ENCODE assay signal across 34 cellular contexts in genomic region chr4:5611656-5612187, GRCh38.
DNase-seq lines count a peak whose midpoint lies in the region; ATAC-seq, FAIRE-seq and TF ChIP-seq lines count a peak whose summit lies in the region.
"Had no signal": no experiment of that assay in that cellular context is flagged by ENCODE, and none has a peak within 500 bp of the region (broad histone marks: within the 10 kb centered on the region; RNA-seq: fewer than 3 reads in every experiment).

No MANE protein-coding gene starts in this region.

- no peak overlapping the region for H3K4me3 ChIP-seq in H1 (ENCODE audit: extremely low read depth in 1 of 4, insufficient read depth in 2 of 4, low read depth in 3 of 4, low read length in 4 of 4)
- H3K4me3 ChIP-seq: cardiac muscle cell, coronary artery, heart left ventricle, lung, MG63, suprapubic skin, upper lobe of left lung had no signal

- CTCF ChIA-PET in H1 (lab: Charles Lee; ENCODE audit: partially characterized antibody): interaction anchor here (1.9 kb wide), 1 partner anchor 22 kb away, joined by 4 read pairs; no protein-coding TSS in a partner anchor
- CTCF ChIA-PET in activated naive CD4-positive, alpha-beta T cell treated with anti-CD3 and anti-CD28 coated beads for 36 hours (lab: Charles Lee): no interaction called here

- no peak overlapping the region for H3K14ac ChIP-seq in H1 (ENCODE audit: insufficient read length)

- H2BK20ac ChIP-seq in H1 (ENCODE audit: low read length): no peak overlapping the region

- POLR2A ChIA-PET in H1 (lab: Charles Lee; ENCODE audit: partially characterized antibody): no interaction called here

- TF ChIP-seq POLR2A in H1 (IDR thresholded peaks at IDR 0.05; ENCODE audit: control extremely low read depth in 1 of 2, low read depth in 2 of 2, low read length in 2 of 2): no peak

- H3K4me1 Mint-ChIP-seq in mesothelial cell of epicardium: peaks cover 35% of the 10 kb centered on the region
- no peaks in the 10 kb centered on the region for H3K4me1 Mint-ChIP-seq in activated naive CD4-positive, alpha-beta T cell treated with anti-CD3 and anti-CD28 coated beads for 36 hours (ENCODE audit: low read depth)
- H3K4me1 Mint-ChIP-seq: activated CD4-positive, alpha-beta T cell treated with anti-CD3 and anti-CD28 coated beads for 36 hours; activated naive CD8-positive, alpha-beta T cell treated with anti-CD3 and anti-CD28 coated beads for 36 hours; CD4-positive, CD25-positive, alpha-beta regulatory T cell had no signal

- no peaks in the 10 kb centered on the region for H3K4me1 ChIP-seq in H1 (replicated peaks in 1 of 4; ENCODE audit: control insufficient read depth in 3 of 4, insufficient read depth in 4 of 4, low read length in 3 of 4)
- H3K4me1 ChIP-seq: foreskin keratinocyte, heart left ventricle, suprapubic skin, upper lobe of left lung had no signal

- peak; percentile 24 for FAIRE-seq in H1 (lab: Jason Lieb, UNC)
- FAIRE-seq: A204.1 had no signal

- no peaks in the 10 kb centered on the region for H3K79me2 ChIP-seq in H1 (ENCODE audit: control insufficient read depth in 1 of 2, insufficient read depth in 2 of 2, low read length in 2 of 2)

- no peak for TF ChIP-seq RAD21 in H1 (IDR thresholded peaks at IDR 0.05 in 1 of 2, conservative IDR thresholded peaks at IDR 0.05 in 1 of 2; ENCODE audit: low read depth in 2 of 2, low read length in 2 of 2)

- no peak overlapping the region for H3K4me2 ChIP-seq in H1 (ENCODE audit: insufficient read depth in 1 of 2, low read depth in 2 of 2, low read length in 2 of 2)
- H3K4me2 ChIP-seq: KMS-11 had no signal

- intact Hi-C loops in activated naive CD4-positive, alpha-beta T cell treated with anti-CD3 and anti-CD28 coated beads for 36 hours (cut with micrococcal nuclease): no loop called here

- no peak overlapping the region for H2AK5ac ChIP-seq in H1 (ENCODE audit: low read depth, low read length)

- no peak overlapping the region for H2BK12ac ChIP-seq in H1 (ENCODE audit: low read depth, low read length)

- no peak for TF ChIP-seq EP300 in H1 (IDR thresholded peaks at IDR 0.05; ENCODE audit: borderline replicate concordance in 1 of 2, low read depth in 2 of 2, low read length in 2 of 2)

- peaks cover 0 to 3% (median 0%) of the 10 kb centered on the region in 4 experiments; a peak in 1 of 8 replicates for H3K36me3 ChIP-seq in H1 (ENCODE audit: control insufficient read depth in 2 of 4, insufficient read depth in 4 of 4, low read length in 3 of 4)
- H3K36me3 ChIP-seq: cardiac muscle cell, MG63 had no signal

- H3K23me2 ChIP-seq in H1 (ENCODE audit: low read depth, low read length): no peaks in the 10 kb centered on the region

- peaks cover 48% of the 10 kb centered on the region for H3K36me3 Mint-ChIP-seq in mesothelial cell of epicardium
- no peaks in the 10 kb centered on the region for H3K36me3 Mint-ChIP-seq in activated naive CD4-positive, alpha-beta T cell treated with anti-CD3 and anti-CD28 coated beads for 36 hours (ENCODE audit: low read depth)
- H3K36me3 Mint-ChIP-seq: activated naive CD8-positive, alpha-beta T cell treated with anti-CD3 and anti-CD28 coated beads for 36 hours; CD4-positive, CD25-positive, alpha-beta regulatory T cell; natural killer cell treated with Interleukin-12 subunit alpha and Interleukin-12 subunit beta and Interleukin-15 and Interleukin-18, amount 100 ng/mL, for 72 hours had no signal

- H4K8ac ChIP-seq in H1 (ENCODE audit: extremely low read depth, insufficient read depth, low read length): no peak overlapping the region

- in situ Hi-C loops in Caki2 (cut with HindIII; ENCODE audit: low pct_unique_long_range_greater_than_20kb, low sequenced_read_pairs): no loop called here

- ATAC-seq in HG03460 (IDR thresholded peaks at IDR 0.05; ENCODE audit: unreplicated experiment): no peak
- ATAC-seq: activated CD4-positive, alpha-beta T cell treated with anti-CD3 and anti-CD28 coated beads for 36 hours; activated CD8-positive, alpha-beta T cell treated with anti-CD3 and anti-CD28 coated beads, Interleukin-2, amount 10 ng/mL, durations not matched to agents 7 days and 5 days; foreskin keratinocyte; heart left ventricle; natural killer cell treated with Interleukin-12 subunit alpha and Interleukin-12 subunit beta and Interleukin-15 and Interleukin-18, amount 100 ng/mL, for 72 hours; PC-3 had no signal

- no peaks in the 10 kb centered on the region for H3K9me3 ChIP-seq in H1 (ENCODE audit: insufficient read depth in 2 of 2, low read depth in 1 of 2, low read length in 1 of 2)
- H3K9me3 ChIP-seq: heart left ventricle, MG63, suprapubic skin, upper lobe of left lung had no signal

- H2BK120ac ChIP-seq in H1 (replicated peaks; ENCODE audit: low read depth, low read length): no peak overlapping the region

- WGBS in H1 (ENCODE audit: extremely low coverage in 1 of 2, insufficient coverage in 1 of 2, insufficient read length in 1 of 2, insufficient replicate concordance in 2 of 2, low coverage in 1 of 2, low lambda C conversion rate in 2 of 2, missing lambda C conversion rate in 1 of 2), 2 experiments: 66% methylated on average over 5 of the region's 5 CpGs; no CpG with 5 or more reads in 1 of the 2 experiments

- H3K27me3 ChIP-seq in H1 (replicated peaks in 1 of 4; ENCODE audit: control insufficient read depth in 3 of 4, extremely low read depth in 1 of 4, insufficient read depth in 3 of 4, low read length in 3 of 4): no peaks in the 10 kb centered on the region
- H3K27me3 ChIP-seq: cardiac muscle cell, foreskin keratinocyte, heart left ventricle, MG63, suprapubic skin, upper lobe of left lung had no signal

- no peak overlapping the region for H3K18ac ChIP-seq in H1 (ENCODE audit: extremely low read depth, low read length)

- H2BK5ac ChIP-seq in H1 (ENCODE audit: low read depth, low read length): no peak overlapping the region

- H3K9ac ChIP-seq in H1 (replicated peaks in 1 of 4; ENCODE audit: extremely low read depth in 1 of 4, low read depth in 3 of 4, low read length in 3 of 4): no peak overlapping the region
- H3K9ac ChIP-seq: KMS-11 had no signal

- peak; percentile 6 for DNase-seq in Caki2 (ENCODE audit: low read depth)
- DNase-seq in NAMALWA (ENCODE audit: low spot score): peak; percentile 2
- no peak for DNase-seq in H1 (ENCODE audit: low read depth in 1 of 2, low spot score in 2 of 2)
- no peak for DNase-seq in mesothelial cell of epicardium (ENCODE audit: low spot score in 2 of 2, unreplicated experiment in 2 of 2)
- no peak for DNase-seq in activated naive CD4-positive, alpha-beta T cell treated with anti-CD3 and anti-CD28 coated beads for 36 hours
- DNase-seq in activated effector memory CD4-positive, alpha-beta T cell treated with Interleukin-2 at 50 U/mL for 16 hours: no peak
- no peak for DNase-seq in epidermal melanocyte (ENCODE audit: insufficient read length, low spot score)
- DNase-seq: activated CD4-positive, alpha-beta T cell treated with anti-CD3 and anti-CD28 coated beads for 36 hours; activated CD8-positive, alpha-beta T cell treated with anti-CD3 and anti-CD28 coated beads, Interleukin-2, amount 10 ng/mL, durations not matched to agents 7 days and 5 days; activated naive CD8-positive, alpha-beta T cell treated with anti-CD3 and anti-CD28 coated beads for 36 hours; aorta; CD4-positive, CD25-positive, alpha-beta regulatory T cell; DND-41; effector CD8-positive, alpha-beta T cell; foreskin keratinocyte; heart left ventricle; kidney glomerular epithelial cell; MG63; NCI-H1436; NCI-H2081; NCI-H226; NCI-H526 treated with DMSO at 0.1 percent for 48 hours; NK-92 treated with Interleukin-12 subunit alpha and Interleukin-12 subunit beta, amount 100 ng/mL, for 24 hours; PC-3; stimulated activated naive CD4-positive, alpha-beta T cell treated with Interleukin-2 at 50 U/mL for 16 hours; upper lobe of left lung had no signal

- no peak overlapping the region for H4K5ac ChIP-seq in H1 (ENCODE audit: insufficient read length, low read depth, low read length)

- no peak overlapping the region for H2BK15ac ChIP-seq in H1 (ENCODE audit: low read length)

- H3K9me3 Mint-ChIP-seq in mesothelial cell of epicardium: no peaks in the 10 kb centered on the region
- no peaks in the 10 kb centered on the region for H3K9me3 Mint-ChIP-seq in activated naive CD4-positive, alpha-beta T cell treated with anti-CD3 and anti-CD28 coated beads for 36 hours
- H3K9me3 Mint-ChIP-seq: activated naive CD8-positive, alpha-beta T cell treated with anti-CD3 and anti-CD28 coated beads for 36 hours; natural killer cell treated with Interleukin-12 subunit alpha and Interleukin-12 subunit beta and Interleukin-15 and Interleukin-18, amount 100 ng/mL, for 72 hours had no signal

- no peaks in the 10 kb centered on the region for H3K27me3 Mint-ChIP-seq in mesothelial cell of epicardium (ENCODE audit: low read depth)
- no peaks in the 10 kb centered on the region for H3K27me3 Mint-ChIP-seq in activated naive CD4-positive, alpha-beta T cell treated with anti-CD3 and anti-CD28 coated beads for 36 hours (ENCODE audit: low read depth)
- H3K27me3 Mint-ChIP-seq: activated CD4-positive, alpha-beta T cell treated with anti-CD3 and anti-CD28 coated beads for 36 hours; activated naive CD8-positive, alpha-beta T cell treated with anti-CD3 and anti-CD28 coated beads for 36 hours; CD4-positive, CD25-positive, alpha-beta regulatory T cell; natural killer cell treated with Interleukin-12 subunit alpha and Interleukin-12 subunit beta and Interleukin-15 and Interleukin-18, amount 100 ng/mL, for 72 hours had no signal

- no peaks in the 10 kb centered on the region for H4K20me1 ChIP-seq in H1 (replicated peaks in 1 of 2; ENCODE audit: control insufficient read depth in 1 of 2, insufficient read depth in 2 of 2, low read length in 2 of 2)

- TF ChIP-seq CTCF in H1 (IDR thresholded peaks at IDR 0.05; ENCODE audit: control extremely low read depth in 1 of 3, insufficient read depth in 1 of 3, low read depth in 1 of 3, low read length in 3 of 3): peak in 1 of 3 experiments; percentile 5; a peak in 2 of 4 replicates
- TF ChIP-seq CTCF in mesothelial cell of epicardium (IDR thresholded peaks at IDR 0.05; ENCODE audit: unreplicated experiment): no peak

- no peaks in the 10 kb centered on the region; the same call in 1 of the 2 replicates for H3K79me1 ChIP-seq in H1 (ENCODE audit: low read depth, low read length)

- peak overlapping the region; percentile 79 for H3K27ac Mint-ChIP-seq in mesothelial cell of epicardium
- no peak overlapping the region for H3K27ac Mint-ChIP-seq in activated naive CD4-positive, alpha-beta T cell treated with anti-CD3 and anti-CD28 coated beads for 36 hours
- H3K27ac Mint-ChIP-seq: activated CD4-positive, alpha-beta T cell treated with anti-CD3 and anti-CD28 coated beads for 36 hours; activated CD8-positive, alpha-beta T cell treated with anti-CD3 and anti-CD28 coated beads, Interleukin-2, amount 10 ng/mL, durations not matched to agents 7 days and 5 days; activated naive CD8-positive, alpha-beta T cell treated with anti-CD3 and anti-CD28 coated beads for 36 hours; CD4-positive, CD25-positive, alpha-beta regulatory T cell; natural killer cell treated with Interleukin-12 subunit alpha and Interleukin-12 subunit beta and Interleukin-15 and Interleukin-18, amount 100 ng/mL, for 72 hours had no signal

- no peak overlapping the region for H4K91ac ChIP-seq in H1 (replicated peaks; ENCODE audit: insufficient read length, low read length)

- no peak overlapping the region for H3K56ac ChIP-seq in H1 (replicated peaks; ENCODE audit: insufficient read length, low read depth, low read length)

- no peak overlapping the region for H3K27ac ChIP-seq in H1 (ENCODE audit: low read depth, low read length)
- H3K27ac ChIP-seq: cardiac muscle cell, coronary artery, foreskin keratinocyte, heart left ventricle, KMS-11, suprapubic skin, upper lobe of left lung had no signal

- no peak overlapping the region for H3K4me3 Mint-ChIP-seq in mesothelial cell of epicardium
- H3K4me3 Mint-ChIP-seq in activated naive CD4-positive, alpha-beta T cell treated with anti-CD3 and anti-CD28 coated beads for 36 hours: no peak overlapping the region
- H3K4me3 Mint-ChIP-seq: activated CD4-positive, alpha-beta T cell treated with anti-CD3 and anti-CD28 coated beads for 36 hours; activated CD8-positive, alpha-beta T cell treated with anti-CD3 and anti-CD28 coated beads, Interleukin-2, amount 10 ng/mL, durations not matched to agents 7 days and 5 days; activated naive CD8-positive, alpha-beta T cell treated with anti-CD3 and anti-CD28 coated beads for 36 hours; CD4-positive, CD25-positive, alpha-beta regulatory T cell; natural killer cell treated with Interleukin-12 subunit alpha and Interleukin-12 subunit beta and Interleukin-15 and Interleukin-18, amount 100 ng/mL, for 72 hours had no signal

- no peak overlapping the region for H3K4ac ChIP-seq in H1 (replicated peaks; ENCODE audit: insufficient read length, low read depth, low read length)

- no peak overlapping the region for H3K23ac ChIP-seq in H1 (ENCODE audit: insufficient read length)

- no peak overlapping the region for H2AFZ ChIP-seq in H1 (ENCODE audit: low read length)

Comparison
In these comparisons a context has a peak if more than half of its experiments do, and no peak if none do; other contexts are left out.
1. DNase-seq: peak in Caki2 (single experiment) and NAMALWA (single experiment); none in H1 (0 of 2), mesothelial cell of epicardium (0 of 2), activated naive CD4-positive, alpha-beta T cell treated with anti-CD3 and anti-CD28 coated beads for 36 hours (single experiment), activated effector memory CD4-positive, alpha-beta T cell treated with Interleukin-2 at 50 U/mL for 16 hours (single experiment) and epidermal melanocyte (single experiment).